21 cellular contexts compared by ENCODE assay signal in genomic region chr11:14409891-14410290, GRCh38. TPM values are rescaled to one million over a fixed set of nuclear protein-coding genes. Genes with fewer than 3 reads are reported as not detected.
DNase-seq lines count a peak whose midpoint lies in the region; ATAC-seq and TF ChIP-seq lines count a peak whose summit lies in the region.
"Had no signal": no experiment of that assay in that cellular context is flagged by ENCODE, and none has a peak within 500 bp of the region (broad histone marks: within the 10 kb centered on the region; RNA-seq: fewer than 3 reads in every experiment).

No MANE protein-coding gene starts in this region.

- POLR2A ChIA-PET in activated CD4-positive, alpha-beta T cell treated with anti-CD3 and anti-CD28 coated beads, Interleukin-2, amount 10 ng/mL, durations not matched to agents 7 days and 5 days (lab: Charles Lee) = no interaction called here

- H3K4me1 ChIP-seq in RWPE2 (ENCODE audit: insufficient read depth, poor library complexity, severe bottlenecking) = peaks cover 40% of the 10 kb centered on the region
- H3K4me1 ChIP-seq in mucosa of descending colon (ENCODE audit: low read depth) = no peaks in the 10 kb centered on the region

- peaks cover 3% of the 10 kb centered on the region for H3K36me3 Mint-ChIP-seq in activated CD4-positive, alpha-beta T cell treated with anti-CD3 and anti-CD28 coated beads, Interleukin-2, amount 10 ng/mL, durations not matched to agents 7 days and 5 days (ENCODE audit: low read depth)
- H3K36me3 Mint-ChIP-seq in activated CD4-positive, alpha-beta T cell treated with anti-CD3 and anti-CD28 coated beads, Interleukin-2, amount 10 ng/mL, durations not matched to agents 24 days and 14 days (ENCODE audit: low read depth) = no peaks in the 10 kb centered on the region

- CTCF ChIA-PET in activated CD4-positive, alpha-beta T cell treated with anti-CD3 and anti-CD28 coated beads, Interleukin-2, amount 10 ng/mL, durations not matched to agents 7 days and 5 days (lab: Charles Lee) = interaction anchor here (1.1 kb wide), 1 partner anchor 16 kb away, joined by 3 read pairs; no protein-coding TSS in a partner anchor

- peak overlapping the region; percentile 22 for H3K27ac Mint-ChIP-seq in activated CD4-positive, alpha-beta T cell treated with anti-CD3 and anti-CD28 coated beads, Interleukin-2, amount 10 ng/mL, durations not matched to agents 7 days and 5 days
- no peak overlapping the region for H3K27ac Mint-ChIP-seq in activated CD4-positive, alpha-beta T cell treated with anti-CD3 and anti-CD28 coated beads, Interleukin-2, amount 10 ng/mL, durations not matched to agents 24 days and 14 days
- H3K27ac Mint-ChIP-seq: IgD-negative memory B cell had no signal

- ATAC-seq in RWPE2 (ENCODE audit: low read depth) = no peak
- ATAC-seq in mucosa of descending colon = peak; percentile 42

- no peaks in the 10 kb centered on the region for H3K27me3 ChIP-seq in RWPE2 (ENCODE audit: insufficient read depth, poor library complexity, severe bottlenecking)
- H3K27me3 ChIP-seq: SJCRH30 had no signal

- no peaks in the 10 kb centered on the region for H3K36me3 ChIP-seq in RWPE2 (ENCODE audit: low read depth)
- no peaks in the 10 kb centered on the region for H3K36me3 ChIP-seq in mucosa of descending colon (ENCODE audit: low read depth)
- H3K36me3 ChIP-seq: HAP-1, SJCRH30 had no signal

- H3K9me3 Mint-ChIP-seq in activated CD4-positive, alpha-beta T cell treated with anti-CD3 and anti-CD28 coated beads, Interleukin-2, amount 10 ng/mL, durations not matched to agents 7 days and 5 days = peaks cover 4% of the 10 kb centered on the region
- H3K9me3 Mint-ChIP-seq in activated CD4-positive, alpha-beta T cell treated with anti-CD3 and anti-CD28 coated beads, Interleukin-2, amount 10 ng/mL, durations not matched to agents 24 days and 14 days = no peaks in the 10 kb centered on the region
- H3K9me3 Mint-ChIP-seq: IgD-negative memory B cell had no signal

- no peak overlapping the region for H3K4me3 ChIP-seq in RWPE2 (ENCODE audit: severe bottlenecking)
- no peak overlapping the region for H3K4me3 ChIP-seq in epithelial cell of esophagus (ENCODE audit: low read length)
- no peak overlapping the region for H3K4me3 ChIP-seq in mucosa of descending colon
- H3K4me3 ChIP-seq: HAP-1, SJCRH30 had no signal

- peaks cover 46% of the 10 kb centered on the region for H3K4me1 Mint-ChIP-seq in activated CD4-positive, alpha-beta T cell treated with anti-CD3 and anti-CD28 coated beads, Interleukin-2, amount 10 ng/mL, durations not matched to agents 7 days and 5 days
- H3K4me1 Mint-ChIP-seq in activated CD4-positive, alpha-beta T cell treated with anti-CD3 and anti-CD28 coated beads, Interleukin-2, amount 10 ng/mL, durations not matched to agents 24 days and 14 days = peaks cover 36% of the 10 kb centered on the region

- no peak for DNase-seq in activated CD4-positive, alpha-beta T cell treated with anti-CD3 and anti-CD28 coated beads, Interleukin-2, amount 10 ng/mL, durations not matched to agents 7 days and 5 days
- DNase-seq in activated CD4-positive, alpha-beta T cell treated with anti-CD3 and anti-CD28 coated beads, Interleukin-2, amount 10 ng/mL, durations not matched to agents 24 days and 14 days = no peak
- DNase-seq in RWPE2 (ENCODE audit: low spot score) = no peak
- DNase-seq in epithelial cell of esophagus (ENCODE audit: low read depth) = peak; percentile 46
- no peak for DNase-seq in mucosa of descending colon
- no peak for DNase-seq in NCI-H345 treated with DMSO at 0.1 percent for 48 hours (lab: John Stamatoyannopoulos, UW; ENCODE audit: unreplicated experiment)
- no peak for DNase-seq in NCI-H187 treated with DMSO at 0.1 percent for 48 hours (lab: John Stamatoyannopoulos, UW)
- DNase-seq in SW480 (ENCODE audit: low spot score) = no peak
- DNase-seq: AML-193, NCI-H1694 treated with DMSO at 0.1 percent for 48 hours, NCI-H2107, NCI-H510A treated with DMSO at 0.1 percent for 48 hours, NCI-H774, OCI-M1, RPMI8226, SJCRH30 had no signal

- TF ChIP-seq CTCF in RWPE2 (IDR thresholded peaks at IDR 0.05; ENCODE audit: poor library complexity, severe bottlenecking) (no peak), epithelial cell of esophagus (IDR thresholded peaks at IDR 0.05; ENCODE audit: insufficient read depth, low read depth, low read length, missing control alignments) (no peak), mucosa of descending colon (IDR thresholded peaks at IDR 0.05) (no peak)

- H3K27ac ChIP-seq in RWPE2 (ENCODE audit: poor library complexity, severe bottlenecking) = peak overlapping the region; percentile 48
- H3K27ac ChIP-seq: 22Rv1, C4-2B, HL-60, SJCRH30 had no signal

- H3K4me3 Mint-ChIP-seq in activated CD4-positive, alpha-beta T cell treated with anti-CD3 and anti-CD28 coated beads, Interleukin-2, amount 10 ng/mL, durations not matched to agents 7 days and 5 days = no peak overlapping the region
- H3K4me3 Mint-ChIP-seq in activated CD4-positive, alpha-beta T cell treated with anti-CD3 and anti-CD28 coated beads, Interleukin-2, amount 10 ng/mL, durations not matched to agents 24 days and 14 days = no peak overlapping the region
- H3K4me3 Mint-ChIP-seq: IgD-negative memory B cell had no signal

- intact Hi-C loops in activated CD4-positive, alpha-beta T cell treated with anti-CD3 and anti-CD28 coated beads, Interleukin-2, amount 10 ng/mL, durations not matched to agents 24 days and 14 days (cut with micrococcal nuclease) = no loop called here
- intact Hi-C loops in mucosa of descending colon (cut with DNase I, micrococcal nuclease) = no loop called here

- H3K9me3 ChIP-seq in RWPE2 (ENCODE audit: severe bottlenecking) (no peaks in the 10 kb centered on the region), mucosa of descending colon (no peaks in the 10 kb centered on the region)
- H3K9me3 ChIP-seq: HAP-1, SJCRH30 had no signal

- H3K27me3 Mint-ChIP-seq in activated CD4-positive, alpha-beta T cell treated with anti-CD3 and anti-CD28 coated beads, Interleukin-2, amount 10 ng/mL, durations not matched to agents 7 days and 5 days = no peaks in the 10 kb centered on the region
- no peaks in the 10 kb centered on the region for H3K27me3 Mint-ChIP-seq in activated CD4-positive, alpha-beta T cell treated with anti-CD3 and anti-CD28 coated beads, Interleukin-2, amount 10 ng/mL, durations not matched to agents 24 days and 14 days

RNA-seq across cellular contexts. Expression of gene RRAS2, which starts 50.9 kb away (rescaled TPM):
- 10 to 100 TPM; 41.4 to 43.7 TPM for total RNA-seq in activated CD4-positive, alpha-beta T cell treated with anti-CD3 and anti-CD28 coated beads, Interleukin-2, amount 10 ng/mL, durations not matched to agents 7 days and 5 days
- total RNA-seq in activated CD4-positive, alpha-beta T cell treated with anti-CD3 and anti-CD28 coated beads, Interleukin-2, amount 10 ng/mL, durations not matched to agents 24 days and 14 days = 78.9 and 80.6 TPM in 2 replicates
- 10 to 100 TPM; 23.5 to 43.3 (median 27.6) TPM for total RNA-seq in mucosa of descending colon
